Comparison of ENCODE assay signal across 8 cellular contexts in the genomic region with DNA sequence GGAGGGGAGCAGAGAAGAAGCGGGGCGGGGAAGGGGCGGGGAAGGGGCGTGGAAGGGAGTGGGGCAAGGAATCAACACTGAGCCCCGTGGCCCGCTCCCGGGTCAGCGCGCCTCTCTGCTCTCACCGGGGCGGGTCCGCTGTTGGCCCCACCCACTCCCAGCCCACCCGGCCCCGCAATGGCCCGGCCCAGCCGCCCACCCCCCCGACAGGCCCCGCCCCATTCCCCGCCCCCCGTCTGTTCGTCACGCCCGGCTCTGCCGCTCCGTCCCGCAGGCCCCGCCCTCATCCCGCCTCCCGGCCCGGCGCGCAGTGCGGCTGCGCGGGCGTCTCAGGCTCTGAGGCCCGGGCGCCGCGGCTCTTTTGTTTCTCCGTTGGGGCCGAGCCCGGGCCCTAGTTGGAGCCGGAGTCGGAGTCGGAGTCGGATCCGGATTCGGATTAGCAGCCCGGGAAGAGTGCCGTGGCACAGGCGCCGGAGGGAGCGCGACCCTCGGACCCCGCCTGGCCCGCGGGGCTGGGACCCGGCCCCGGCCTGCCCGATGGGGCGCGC. TPM values are rescaled to one million over a fixed set of nuclear protein-coding genes. Genes with fewer than 3 reads are reported as not detected.
DNase-seq lines count a peak whose midpoint lies in the region; ATAC-seq and TF ChIP-seq lines count a peak whose summit lies in the region.

A gene (plus strand): TSS at position 310 of the 548 bp plus-strand sequence. CDS start 380 bp downstream, outside the sequence.

- H3K36me3 ChIP-seq in HUES48 (ENCODE audit: control insufficient read depth, insufficient read depth, low read length) (0 out of 2 replicates have a peak, but pooled peaks cover 6% of the 10 kb centered on the region), endocrine pancreas (ENCODE audit: control insufficient read depth, insufficient read depth, low read length) (no peaks in the 10 kb centered on the region), mesodermal cell (ENCODE audit: control insufficient read depth, insufficient read depth, low read length) (peaks cover 15% of the 10 kb centered on the region)

- no TSS peak for BruUV-seq in Calu3 (replicated peaks; lab: Mats Ljungman, UMichigan)

- peaks cover 13% of the 10 kb centered on the region for H3K4me1 Mint-ChIP-seq in Calu3 (ENCODE audit: low read depth, unreplicated experiment)
- peaks cover 12% of the 10 kb centered on the region for H3K4me1 Mint-ChIP-seq in activated CD8-positive, alpha-beta memory T cell treated with anti-CD3 and anti-CD28 coated beads, Interleukin-2, amount 10 ng/mL, durations not matched to agents 7 days and 5 days

- CTCF ChIA-PET in Calu3 (lab: Charles Lee) = no interaction called here
- CTCF ChIA-PET in activated CD8-positive, alpha-beta memory T cell treated with anti-CD3 and anti-CD28 coated beads, Interleukin-2, amount 10 ng/mL, durations not matched to agents 7 days and 5 days (lab: Charles Lee) = no interaction called here

- peaks cover 29% of the 10 kb centered on the region for H3K36me3 Mint-ChIP-seq in Calu3 (ENCODE audit: insufficient read depth, unreplicated experiment)
- no peaks in the 10 kb centered on the region for H3K36me3 Mint-ChIP-seq in activated CD8-positive, alpha-beta memory T cell treated with anti-CD3 and anti-CD28 coated beads, Interleukin-2, amount 10 ng/mL, durations not matched to agents 7 days and 5 days

- H3K27ac ChIP-seq in HUES48 (ENCODE audit: low read depth, low read length) (peak within 1 kb of the TSS; percentile 93), mesodermal cell (ENCODE audit: low read depth, low read length, severe bottlenecking) (peak within 1 kb of the TSS; percentile 53)

- H3K4me3 Mint-ChIP-seq in Calu3 (ENCODE audit: low read depth, unreplicated experiment) = peak within 1 kb of the TSS; percentile 80
- H3K4me3 Mint-ChIP-seq in activated CD8-positive, alpha-beta memory T cell treated with anti-CD3 and anti-CD28 coated beads, Interleukin-2, amount 10 ng/mL, durations not matched to agents 7 days and 5 days = peak within 1 kb of the TSS; percentile 75

- intact Hi-C loops in Calu3 (cut with micrococcal nuclease; ENCODE audit: unreplicated experiment) = no loop called here

- no peaks in the 10 kb centered on the region for H3K9me3 ChIP-seq in HUES48 (ENCODE audit: control insufficient read depth, insufficient read depth, low read length)
- H3K9me3 ChIP-seq in endocrine pancreas (ENCODE audit: control insufficient read depth, low read length) = no peaks in the 10 kb centered on the region
- no peaks in the 10 kb centered on the region for H3K9me3 ChIP-seq in mesodermal cell (ENCODE audit: control insufficient read depth, low read length)

- DNase-seq in Calu3 = peak; percentile 98
- DNase-seq in NOMO-1 treated with dmso at 0.1 percent for 144 hours (lab: John Stamatoyannopoulos, UW; ENCODE audit: unreplicated experiment) = peak; percentile 82
- peak; percentile 93 for DNase-seq in activated CD8-positive, alpha-beta memory T cell treated with anti-CD3 and anti-CD28 coated beads, Interleukin-2, amount 10 ng/mL, durations not matched to agents 7 days and 5 days
- peak; percentile 92 for DNase-seq in stimulated activated CD8-positive, alpha-beta memory T cell treated with anti-CD3 and anti-CD28 coated beads, Interleukin-15, amount 100 ng/mL, for 24 hours (ENCODE audit: low read depth)

- peak; percentile 71 for ATAC-seq in GM21423 (IDR thresholded peaks at IDR 0.05; ENCODE audit: unreplicated experiment)
- ATAC-seq in activated CD8-positive, alpha-beta memory T cell treated with anti-CD3 and anti-CD28 coated beads, Interleukin-2, amount 10 ng/mL, durations not matched to agents 7 days and 5 days = peak; percentile 87

- H3K27me3 ChIP-seq in HUES48 (ENCODE audit: control insufficient read depth, insufficient read depth, low read length) (no peaks in the 10 kb centered on the region), endocrine pancreas (ENCODE audit: control insufficient read depth, insufficient read depth, low read length) (no peaks in the 10 kb centered on the region)

- H3K27me3 Mint-ChIP-seq in Calu3 (ENCODE audit: unreplicated experiment) = peaks cover 10% of the 10 kb centered on the region
- peaks cover 3% of the 10 kb centered on the region for H3K27me3 Mint-ChIP-seq in activated CD8-positive, alpha-beta memory T cell treated with anti-CD3 and anti-CD28 coated beads, Interleukin-2, amount 10 ng/mL, durations not matched to agents 7 days and 5 days

- H3K9ac ChIP-seq in HUES48 (ENCODE audit: low read depth, low read length) = peak within 1 kb of the TSS; percentile 70; the same call in 1 of the 2 replicates
- peak within 1 kb of the TSS; percentile 88 for H3K9ac ChIP-seq in endocrine pancreas (ENCODE audit: control insufficient read depth, insufficient read depth, low read length)

- no peaks in the 10 kb centered on the region for H3K9me3 Mint-ChIP-seq in Calu3 (ENCODE audit: low read depth, unreplicated experiment)
- no peaks in the 10 kb centered on the region for H3K9me3 Mint-ChIP-seq in activated CD8-positive, alpha-beta memory T cell treated with anti-CD3 and anti-CD28 coated beads, Interleukin-2, amount 10 ng/mL, durations not matched to agents 7 days and 5 days (ENCODE audit: low read depth)

- 0 out of 2 replicates have a peak, but pooled peaks cover 8% of the 10 kb centered on the region for H3K4me1 ChIP-seq in HUES48 (ENCODE audit: control insufficient read depth, insufficient read depth, low read length)
- no peaks in the 10 kb centered on the region for H3K4me1 ChIP-seq in endocrine pancreas (ENCODE audit: control insufficient read depth, insufficient read depth, low read length)
- peaks cover 5% of the 10 kb centered on the region for H3K4me1 ChIP-seq in mesodermal cell (ENCODE audit: control insufficient read depth, insufficient read depth, low read length, poor library complexity, severe bottlenecking)

- no peak for TF ChIP-seq CTCF in Calu3 (IDR thresholded peaks at IDR 0.05; ENCODE audit: unreplicated experiment)

- whole genome bisulfite sequencing in mesodermal cell (ENCODE audit: insufficient coverage in 2 of 2), 2 experiments = 0% methylated on average over 31 to 40 of the region's 64 CpGs

- peak within 1 kb of the TSS; percentile 72 for H3K4me3 ChIP-seq in HUES48 (ENCODE audit: low read depth, low read length)
- no peak within 1 kb of the TSS for H3K4me3 ChIP-seq in endocrine pancreas (ENCODE audit: control insufficient read depth, insufficient read depth, low read length)
- H3K4me3 ChIP-seq in mesodermal cell (ENCODE audit: extremely low read depth, insufficient read depth, low read length, poor library complexity, severe bottlenecking) = peak within 1 kb of the TSS; percentile 55

- peak within 1 kb of the TSS; percentile 76 for H3K27ac Mint-ChIP-seq in Calu3 (ENCODE audit: unreplicated experiment)
- H3K27ac Mint-ChIP-seq in activated CD8-positive, alpha-beta memory T cell treated with anti-CD3 and anti-CD28 coated beads, Interleukin-2, amount 10 ng/mL, durations not matched to agents 7 days and 5 days = peak within 1 kb of the TSS; percentile 70

RNA-seq across cellular contexts. Expression of the gene that starts here (rescaled TPM):
- total RNA-seq in Calu3 (2022) = 48.7 and 48.9 TPM in 2 replicates
- total RNA-seq in activated CD8-positive, alpha-beta memory T cell treated with anti-CD3 and anti-CD28 coated beads, Interleukin-2, amount 10 ng/mL, durations not matched to agents 7 days and 5 days = 10 to 100 TPM; 20.2 to 24.4 TPM
- 36.6 TPM for polyA plus RNA-seq in mesodermal cell (2013, experiment 1 of 2)
- polyA plus RNA-seq in mesodermal cell (2013, experiment 2 of 2) = 28.0 TPM
